ENCODE assay signal across 8 cellular contexts in the genomic region with DNA sequence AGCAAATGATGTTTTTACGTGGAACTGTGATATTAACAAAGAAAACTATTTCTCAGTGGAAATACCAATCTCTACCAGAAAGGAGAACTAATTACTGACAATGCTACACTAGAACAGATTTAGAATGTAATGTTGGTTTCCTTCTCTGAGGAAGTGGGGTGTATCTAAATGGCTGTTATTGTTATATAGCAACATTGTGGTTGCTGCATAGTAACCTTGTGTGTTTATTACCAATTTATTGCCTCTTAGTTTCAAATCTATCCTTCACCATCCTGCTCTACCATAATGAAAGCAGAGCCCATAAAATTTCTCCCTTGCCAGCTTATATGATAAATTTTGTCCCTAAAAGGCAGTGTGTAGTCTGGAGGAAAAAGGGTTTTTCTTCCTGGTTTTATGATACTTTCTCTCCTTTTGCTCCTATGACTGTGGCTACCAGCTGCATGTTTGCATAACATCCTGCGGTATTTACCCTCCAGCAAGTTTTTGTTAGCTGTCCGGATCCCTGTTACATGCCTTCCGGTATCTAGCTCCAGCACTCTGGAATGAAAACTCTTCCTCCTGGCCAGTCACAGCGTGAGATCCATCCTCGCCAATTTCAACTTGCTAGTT. TPM values are rescaled to one million over a fixed set of nuclear protein-coding genes. Genes with fewer than 3 reads are reported as not detected.
DNase-seq lines count a peak whose midpoint lies in the region; ATAC-seq and TF ChIP-seq lines count a peak whose summit lies in the region.

No MANE protein-coding gene starts in this region.

- no peaks in the 10 kb centered on the region for H4K20me1 ChIP-seq in OCI-LY3 (ENCODE audit: insufficient read depth, low read length)

- no peak for TF ChIP-seq POLR2A in esophagus muscularis mucosa (IDR thresholded peaks at IDR 0.05; ENCODE audit: low read depth)

- H3K36me3 ChIP-seq in OCI-LY3 (replicated peaks; ENCODE audit: low read depth, low read length) (no peaks in the 10 kb centered on the region), esophagus muscularis mucosa (no peaks in the 10 kb centered on the region), trophoblast cell (ENCODE audit: control insufficient read depth in 1 of 2, insufficient read depth in 2 of 2, low read length in 2 of 2) (no peaks in the 10 kb centered on the region)

- no peak overlapping the region for H2BK12ac ChIP-seq in trophoblast cell (ENCODE audit: low read length)

- no peak overlapping the region for H2BK120ac ChIP-seq in trophoblast cell (ENCODE audit: insufficient read depth, low read length, poor library complexity)

- no peaks in the 10 kb centered on the region for H3K4me1 Mint-ChIP-seq in endothelial cell (ENCODE audit: unreplicated experiment)

- TF ChIP-seq EP300 in esophagus muscularis mucosa (IDR thresholded peaks at IDR 0.05): no peak

- H3K4me2 ChIP-seq in OCI-LY3 (ENCODE audit: low read length) (peak overlapping the region; percentile 60), trophoblast cell (ENCODE audit: low read length) (no peak overlapping the region)

- WGBS in esophagus muscularis mucosa: 17% methylated on average over 6 of the region's 6 CpGs
- WGBS in trophoblast cell (ENCODE audit: extremely low coverage, insufficient coverage, insufficient read length): no CpG with 5 or more reads among the region's 6 CpGs

- H4K8ac ChIP-seq in trophoblast cell (ENCODE audit: low read depth, low read length): no peak overlapping the region

- H3K9me3 ChIP-seq in OCI-LY3 (ENCODE audit: insufficient read depth, low read length) (peaks cover 18% of the 10 kb centered on the region; the same call in 1 of the 2 replicates), esophagus muscularis mucosa (no peaks in the 10 kb centered on the region), trophoblast cell (ENCODE audit: insufficient read depth, low read depth, low read length) (no peaks in the 10 kb centered on the region)

- H3K4me3 ChIP-seq in OCI-LY3 (ENCODE audit: low read length): peak overlapping the region; percentile 39
- H3K4me3 ChIP-seq in esophagus muscularis mucosa: peak overlapping the region in 3 of 4 donors; percentile 1 to 19 (median 19)
- H3K4me3 ChIP-seq in trophoblast cell (ENCODE audit: low read depth, low read length): no peak overlapping the region

- H3K79me2 ChIP-seq in OCI-LY3 (ENCODE audit: low read length) (no peaks in the 10 kb centered on the region), trophoblast cell (ENCODE audit: control insufficient read depth, insufficient read depth, low read length, poor library complexity) (no peaks in the 10 kb centered on the region)

- no peak overlapping the region for H2AK5ac ChIP-seq in trophoblast cell (ENCODE audit: low read length)

- no peaks in the 10 kb centered on the region for H3K27me3 Mint-ChIP-seq in endothelial cell (ENCODE audit: unreplicated experiment)

- H3K27ac Mint-ChIP-seq in endothelial cell (ENCODE audit: unreplicated experiment): no peak overlapping the region

- no peak overlapping the region for H3K4me3 Mint-ChIP-seq in endothelial cell (ENCODE audit: unreplicated experiment)

- peak overlapping the region; percentile 33; the same call in 1 of the 2 replicates for H2AFZ ChIP-seq in OCI-LY3 (ENCODE audit: low read depth, low read length)
- no peak overlapping the region for H2AFZ ChIP-seq in trophoblast cell (ENCODE audit: insufficient read depth, low read length, poor library complexity)

- DNase-seq in AG08396 (ENCODE audit: low spot score) (peak; percentile 37), esophagus muscularis mucosa (ENCODE audit: extremely low spot score) (no peak), trophoblast cell (peak; percentile 92 to 98), endothelial cell (ENCODE audit: low spot score) (no peak)
- no peak for DNase-seq in stimulated activated CD4-positive, alpha-beta T cell treated with anti-CD3 and anti-CD28 coated beads, Interleukin-1b, Interleukin-23, amount 100 ng/mL, for 48 hours

- H3K79me1 ChIP-seq in trophoblast cell (ENCODE audit: low read length): peaks cover 8% of the 10 kb centered on the region

- H3K36me3 Mint-ChIP-seq in endothelial cell (ENCODE audit: low read depth, unreplicated experiment): no peaks in the 10 kb centered on the region

- H4K12ac ChIP-seq in trophoblast cell (ENCODE audit: low read depth, low read length): no peak overlapping the region

- no peak overlapping the region for H3K23ac ChIP-seq in trophoblast cell (ENCODE audit: low read length)

- H3K9ac ChIP-seq in OCI-LY3 (ENCODE audit: low read length) (peak overlapping the region; percentile 42; the same call in 1 of the 2 replicates), trophoblast cell (ENCODE audit: low read length) (no peak overlapping the region)

- no peak overlapping the region for H4K91ac ChIP-seq in trophoblast cell (ENCODE audit: low read depth, low read length)

- H3K27ac ChIP-seq in OCI-LY3 (ENCODE audit: low read length): peak overlapping the region; percentile 84
- peak overlapping the region; percentile 38 to 63 (median 48) for H3K27ac ChIP-seq in esophagus muscularis mucosa (replicated peaks in 1 of 4)
- peak overlapping the region; percentile 73 for H3K27ac ChIP-seq in trophoblast cell (ENCODE audit: low read depth, low read length)

- no peak overlapping the region for H3K4ac ChIP-seq in trophoblast cell (ENCODE audit: low read depth, low read length)

- H2BK5ac ChIP-seq in trophoblast cell (ENCODE audit: low read depth, low read length, poor library complexity): no peak overlapping the region

- intact Hi-C loops in esophagus muscularis mucosa (cut with DNase I): no loop called here

- H3K9me3 Mint-ChIP-seq in endothelial cell (ENCODE audit: unreplicated experiment): no peaks in the 10 kb centered on the region

- H3K4me1 ChIP-seq in OCI-LY3 (ENCODE audit: low read length): peaks cover 47% of the 10 kb centered on the region
- peaks cover 0 to 23% (median 14%) of the 10 kb centered on the region in 4 donors for H3K4me1 ChIP-seq in esophagus muscularis mucosa
- H3K4me1 ChIP-seq in trophoblast cell (ENCODE audit: control insufficient read depth in 1 of 2, insufficient read depth in 2 of 2, low read length in 2 of 2): peaks cover 3% of the 10 kb centered on the region in 2 experiments

- no peak overlapping the region for H3K14ac ChIP-seq in trophoblast cell (ENCODE audit: low read length)

- TF ChIP-seq CTCF in OCI-LY3 (IDR thresholded peaks at IDR 0.05; ENCODE audit: low read depth, low read length): no peak
- no peak for TF ChIP-seq CTCF in esophagus muscularis mucosa (IDR thresholded peaks at IDR 0.05)
- no peak for TF ChIP-seq CTCF in endothelial cell (IDR thresholded peaks at IDR 0.05; ENCODE audit: unreplicated experiment)

- ATAC-seq in GM18907 (IDR thresholded peaks at IDR 0.05; ENCODE audit: unreplicated experiment) (peak; percentile 76), HG03135 (IDR thresholded peaks at IDR 0.05; ENCODE audit: unreplicated experiment) (peak; percentile 88)

- H3K27me3 ChIP-seq in OCI-LY3 (ENCODE audit: low read depth, low read length) (no peaks in the 10 kb centered on the region), esophagus muscularis mucosa (no peaks in the 10 kb centered on the region), trophoblast cell (ENCODE audit: insufficient read depth, low read length) (no peaks in the 10 kb centered on the region)

- H3K18ac ChIP-seq in trophoblast cell (ENCODE audit: low read length): no peak overlapping the region

RNA-seq across cellular contexts. Expression of a gene that starts 5.7 kb away (rescaled TPM):
- total RNA-seq in esophagus muscularis mucosa (1 to 10 TPM in 3 of 4 donors, under 1 TPM in 1; 0.19 to 1.8 (median 1.2) TPM), endothelial cell (ENCODE audit: unreplicated experiment) (not detected)
- 1.6 and 1.8 TPM in 2 replicates for polyA plus RNA-seq in trophoblast cell (2013)

RNA-seq across cellular contexts. Expression of a gene that starts 14.1 kb away (rescaled TPM):
- total RNA-seq in esophagus muscularis mucosa (under 1 TPM in 1 of 4 donors, not detected in 3; 0.83 TPM), endothelial cell (ENCODE audit: unreplicated experiment) (not detected)
- 0.11 and 0.29 TPM in 2 replicates for polyA plus RNA-seq in trophoblast cell (2013)

RNA-seq across cellular contexts. Expression of a gene that starts 24.9 kb away (rescaled TPM):
- total RNA-seq in esophagus muscularis mucosa: not detected
- polyA plus RNA-seq in trophoblast cell (2013): 0.15 and 0.17 TPM in 2 replicates
- not detected for total RNA-seq in endothelial cell (ENCODE audit: unreplicated experiment)

RNA-seq across cellular contexts. Expression of a gene that starts 40.3 kb away (rescaled TPM):
- total RNA-seq in esophagus muscularis mucosa (under 1 TPM in 2 of 4 donors, not detected in 2; 0.42 to 0.66 TPM), endothelial cell (ENCODE audit: unreplicated experiment) (not detected)
- polyA plus RNA-seq in trophoblast cell (2013): 0.11 and 0.23 TPM in 2 replicates

RNA-seq across cellular contexts. Expression of a gene that starts 57.7 kb away (rescaled TPM):
- 1 to 10 TPM in 1 of 4 donors, under 1 TPM in 1, not detected in 2; 0.50 to 2.1 TPM for total RNA-seq in esophagus muscularis mucosa
- not detected in 2 replicates for polyA plus RNA-seq in trophoblast cell (2013)
- not detected for total RNA-seq in endothelial cell (ENCODE audit: unreplicated experiment)

Comparison
In these comparisons a context has a peak if more than half of its experiments do, and no peak if none do; other contexts are left out.
1. DNase-seq: peak in AG08396 (single experiment) and trophoblast cell (2 of 2); none in esophagus muscularis mucosa (single experiment), endothelial cell (single experiment) and stimulated activated CD4-positive, alpha-beta T cell treated with anti-CD3 and anti-CD28 coated beads, Interleukin-1b, Interleukin-23, amount 100 ng/mL, for 48 hours (single experiment).
2. Peak in every context shown above with its lines, with median percentiles within 50 percentile points of each other: H3K27ac ChIP-seq.